In the genomic region with DNA sequence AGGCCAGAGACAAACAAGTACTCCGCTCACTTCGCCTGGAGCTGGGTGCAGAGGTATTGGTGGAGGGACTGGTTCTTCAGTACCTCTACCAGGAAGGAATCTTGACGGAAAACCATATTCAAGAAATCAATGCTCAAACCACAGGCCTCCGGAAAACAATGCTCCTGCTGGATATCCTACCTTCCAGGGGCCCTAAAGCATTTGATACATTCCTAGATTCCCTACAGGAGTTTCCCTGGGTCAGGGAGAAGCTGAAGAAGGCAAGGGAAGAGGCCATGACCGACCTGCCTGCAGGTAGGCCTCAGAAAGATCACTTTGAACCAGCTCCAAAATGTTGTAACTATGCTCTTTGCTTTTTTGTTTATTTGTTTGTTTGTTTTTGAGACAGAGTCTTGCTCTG, we compare ENCODE assay signal across 12 cellular contexts. TPM values are rescaled to one million over a fixed set of nuclear protein-coding genes. Genes with fewer than 3 reads are reported as not detected.
DNase-seq lines count a peak whose midpoint lies in the region; TF ChIP-seq lines count a peak whose summit lies in the region.
"Had no signal": no experiment of that assay in that cellular context is flagged by ENCODE, and none has a peak within 500 bp of the region (broad histone marks: within the 10 kb centered on the region; RNA-seq: fewer than 3 reads in every experiment).

No MANE protein-coding gene starts in this region.

- H3K79me2 ChIP-seq in OCI-LY1 (ENCODE audit: insufficient read depth, low read length), result no peaks in the 10 kb centered on the region

- H3K27ac ChIP-seq in OCI-LY1 (ENCODE audit: low read depth, low read length, poor library complexity, severe bottlenecking), result no peak overlapping the region
- H3K27ac ChIP-seq in endodermal cell (ENCODE audit: low read depth, low read length), result no peak overlapping the region
- H3K27ac ChIP-seq in prostate gland, result peak overlapping the region; percentile 97 to 98

- peak overlapping the region; percentile 97 for H3K4me3 Mint-ChIP-seq in activated CD4-positive, alpha-beta T cell treated with anti-CD3 and anti-CD28 coated beads, Interleukin-2, amount 10 ng/mL, durations not matched to agents 7 days and 5 days
- H3K4me3 Mint-ChIP-seq in endodermal cell, result peak overlapping the region; percentile 94

- H3F3A ChIP-seq in OCI-LY1 (ENCODE audit: insufficient read depth, low read length), result no peaks in the 10 kb centered on the region

- peak overlapping the region; percentile 100 for H3K27ac Mint-ChIP-seq in activated CD4-positive, alpha-beta T cell treated with anti-CD3 and anti-CD28 coated beads, Interleukin-2, amount 10 ng/mL, durations not matched to agents 7 days and 5 days
- H3K27ac Mint-ChIP-seq in endodermal cell, result peak overlapping the region; percentile 99

- H3K36me3 ChIP-seq in OCI-LY1 (ENCODE audit: insufficient read depth, low read length) (no peaks in the 10 kb centered on the region), endodermal cell (ENCODE audit: control insufficient read depth, insufficient read depth, low read length) (no peaks in the 10 kb centered on the region), prostate gland (no peaks in the 10 kb centered on the region)
- H3K36me3 ChIP-seq: lower lobe of right lung had no signal

- TF ChIP-seq CTCF in OCI-LY1 (IDR thresholded peaks at IDR 0.05; ENCODE audit: low read length), result no peak
- no peak for TF ChIP-seq CTCF in endodermal cell (conservative IDR thresholded peaks at IDR 0.05)
- TF ChIP-seq CTCF in prostate gland (IDR thresholded peaks at IDR 0.05), result no peak
- TF ChIP-seq CTCF in GM10266 (IDR thresholded peaks at IDR 0.05; ENCODE audit: control insufficient read depth, insufficient read depth, low read depth, missing control alignments), result no peak

- H3K4me1 Mint-ChIP-seq in activated CD4-positive, alpha-beta T cell treated with anti-CD3 and anti-CD28 coated beads, Interleukin-2, amount 10 ng/mL, durations not matched to agents 7 days and 5 days, result peaks cover 32% of the 10 kb centered on the region
- peaks cover 39% of the 10 kb centered on the region for H3K4me1 Mint-ChIP-seq in endodermal cell

- H3K27me3 ChIP-seq in OCI-LY1 (ENCODE audit: insufficient read depth, low read length) (no peaks in the 10 kb centered on the region), endodermal cell (ENCODE audit: control insufficient read depth, insufficient read depth, low read length, poor library complexity, severe bottlenecking) (no peaks in the 10 kb centered on the region), prostate gland (replicated peaks; ENCODE audit: insufficient read depth) (no peaks in the 10 kb centered on the region)

- H3K9me3 ChIP-seq in OCI-LY1 (ENCODE audit: low read length) (no peaks in the 10 kb centered on the region), endodermal cell (ENCODE audit: control insufficient read depth, low read length) (no peaks in the 10 kb centered on the region), prostate gland (no peaks in the 10 kb centered on the region)
- H3K9me3 ChIP-seq: lower lobe of right lung had no signal

- intact Hi-C loops in prostate gland (cut with DNase I), result loop anchor here (5.0 kb wide), 2 partner anchors 86 to 106 kb away; a partner anchor contains a TSS

- peaks cover 24% of the 10 kb centered on the region for H3K36me3 Mint-ChIP-seq in activated CD4-positive, alpha-beta T cell treated with anti-CD3 and anti-CD28 coated beads, Interleukin-2, amount 10 ng/mL, durations not matched to agents 7 days and 5 days (ENCODE audit: low read depth)
- H3K36me3 Mint-ChIP-seq in endodermal cell (ENCODE audit: low read depth), result no peaks in the 10 kb centered on the region

- no peaks in the 10 kb centered on the region for H3K9me2 ChIP-seq in OCI-LY1 (ENCODE audit: low read depth, low read length)

- H3K9ac ChIP-seq in OCI-LY1 (ENCODE audit: low read length), result no peak overlapping the region
- no peak overlapping the region for H3K9ac ChIP-seq in endodermal cell (ENCODE audit: extremely low read depth, low read length, poor library complexity, severe bottlenecking)

- POLR2A ChIA-PET in activated CD4-positive, alpha-beta T cell treated with anti-CD3 and anti-CD28 coated beads, Interleukin-2, amount 10 ng/mL, durations not matched to agents 7 days and 5 days (lab: Charles Lee), result no interaction called here

- no peaks in the 10 kb centered on the region for H4K20me1 ChIP-seq in OCI-LY1 (ENCODE audit: insufficient read depth, low read length)

- H2AFZ ChIP-seq in OCI-LY1 (ENCODE audit: low read length), result peak overlapping the region; percentile 27; the same call in 1 of the 2 replicates

- WGBS in endodermal cell (ENCODE audit: insufficient coverage in 1 of 2, insufficient read length in 1 of 2), 2 experiments, result 91 to 100% methylated on average over 2 to 5 of the region's 5 CpGs
- WGBS in prostate gland, result 98% methylated on average over 5 of the region's 5 CpGs

- no peak overlapping the region for H3K4me3 ChIP-seq in OCI-LY1 (ENCODE audit: low read depth, low read length, poor library complexity, severe bottlenecking)
- H3K4me3 ChIP-seq in endodermal cell (ENCODE audit: low read length), result peak overlapping the region; percentile 84
- H3K4me3 ChIP-seq in prostate gland, result no peak overlapping the region

- DNase-seq in activated CD4-positive, alpha-beta T cell treated with anti-CD3 and anti-CD28 coated beads, Interleukin-2, amount 10 ng/mL, durations not matched to agents 7 days and 5 days, result no peak
- DNase-seq in activated CD4-positive, alpha-beta T cell treated with anti-CD3 and anti-CD28 coated beads, Interleukin-2, amount 50 U/mL, for 48 hours, result no peak
- DNase-seq in endodermal cell (peak; percentile 61), prostate gland (ENCODE audit: low spot score) (no peak), mesenteric fat pad (ENCODE audit: low spot score) (no peak), GM10266 (ENCODE audit: extremely low spot score) (no peak)
- no peak for DNase-seq in stimulated activated CD4-positive, alpha-beta T cell treated with anti-CD3 and anti-CD28 coated beads, Interleukin-2, amount 100 ng/mL, for 24 hours
- DNase-seq: activated CD4-positive, alpha-beta T cell treated with anti-CD3 and anti-CD28 coated beads for 1 hour; HCEC 1CT; lower lobe of right lung; NCI-H1417 treated with DMSO at 0.1 percent for 48 hours had no signal

- H3K4me1 ChIP-seq in OCI-LY1 (ENCODE audit: insufficient read depth, low read length, severe bottlenecking) (peaks cover 18% of the 10 kb centered on the region), endodermal cell (ENCODE audit: control insufficient read depth, insufficient read depth, low read length) (peaks cover 15% of the 10 kb centered on the region), prostate gland (replicated peaks) (no peaks in the 10 kb centered on the region)

- TF ChIP-seq POLR2A in prostate gland (IDR thresholded peaks at IDR 0.05), result no peak

- peak overlapping the region; percentile 92 for H3K4me2 ChIP-seq in OCI-LY1 (ENCODE audit: low read length)

- peaks cover 2% of the 10 kb centered on the region for H3K27me3 Mint-ChIP-seq in activated CD4-positive, alpha-beta T cell treated with anti-CD3 and anti-CD28 coated beads, Interleukin-2, amount 10 ng/mL, durations not matched to agents 7 days and 5 days
- no peaks in the 10 kb centered on the region for H3K27me3 Mint-ChIP-seq in endodermal cell (ENCODE audit: insufficient read depth)

- CTCF ChIA-PET in activated CD4-positive, alpha-beta T cell treated with anti-CD3 and anti-CD28 coated beads, Interleukin-2, amount 10 ng/mL, durations not matched to agents 7 days and 5 days (lab: Charles Lee), result no interaction called here

- peaks cover 6% of the 10 kb centered on the region for H3K9me3 Mint-ChIP-seq in activated CD4-positive, alpha-beta T cell treated with anti-CD3 and anti-CD28 coated beads, Interleukin-2, amount 10 ng/mL, durations not matched to agents 7 days and 5 days
- no peaks in the 10 kb centered on the region for H3K9me3 Mint-ChIP-seq in endodermal cell

RNA-seq across cellular contexts. Expression of a gene that starts 1.6 kb away (rescaled TPM):
- total RNA-seq in activated CD4-positive, alpha-beta T cell treated with anti-CD3 and anti-CD28 coated beads, Interleukin-2, amount 10 ng/mL, durations not matched to agents 7 days and 5 days, result 10 to 100 TPM in 1 of 2 experiments, 1 to 10 TPM in 1; 9.7 to 12.6 TPM
- total RNA-seq in endodermal cell (1 to 10 TPM; 7.7 to 9.1 TPM), prostate gland (10 to 100 TPM; 38.9 to 42.4 TPM), mesenteric fat pad (20.4 TPM)
- polyA plus RNA-seq in endodermal cell (2013, experiment 1 of 2), result 14.2 TPM
- 13.5 TPM for polyA plus RNA-seq in endodermal cell (2013, experiment 2 of 2)

Comparison
In these comparisons a context has a peak if more than half of its experiments do, and no peak if none do; other contexts are left out.
1. H3K27ac ChIP-seq: peak in prostate gland (2 of 2); none in OCI-LY1 (single experiment) and endodermal cell (single experiment).